8 cellular contexts compared by ENCODE assay signal in the genomic region with DNA sequence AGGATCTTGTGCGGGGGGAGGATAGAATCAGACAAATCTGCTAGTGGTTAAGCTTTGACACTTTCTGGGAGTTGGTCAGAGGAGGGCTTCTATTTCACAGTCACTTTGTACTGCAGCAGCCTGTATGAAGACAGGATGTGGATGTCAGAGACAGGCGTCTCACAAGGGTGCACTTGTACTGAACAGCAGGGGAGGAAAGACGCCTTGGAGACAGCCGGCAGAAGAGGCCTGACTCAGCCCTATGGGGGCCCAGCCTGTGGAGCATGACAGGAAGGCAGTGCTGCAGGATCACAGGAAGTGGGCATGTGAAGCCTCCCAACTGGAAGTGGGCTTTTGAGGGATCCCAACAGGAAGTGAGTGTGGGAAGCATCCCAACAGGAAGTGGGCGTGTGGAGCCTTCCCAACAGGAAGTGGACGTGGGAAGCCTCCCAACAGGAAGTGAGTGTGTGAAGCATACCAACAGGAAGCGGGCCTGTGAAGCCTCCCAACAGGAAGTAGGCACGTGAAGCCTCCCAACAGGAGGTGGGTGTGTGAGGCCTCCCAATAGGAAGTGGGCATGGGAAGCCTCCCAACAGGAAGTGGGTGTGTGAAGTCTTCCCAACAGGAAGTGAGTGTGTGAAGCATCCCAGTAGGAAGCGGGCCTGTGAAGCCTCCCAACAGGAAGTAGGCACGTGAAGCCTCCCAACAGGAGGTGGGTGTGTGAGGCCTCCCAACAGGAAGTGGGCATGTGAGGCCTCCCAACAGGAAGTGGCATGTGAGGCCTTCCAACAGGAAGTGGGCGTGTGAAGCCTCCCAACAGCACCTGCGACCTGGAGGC.
DNase-seq lines count a peak whose midpoint lies in the region; TF ChIP-seq lines count a peak whose summit lies in the region.

No MANE protein-coding gene starts in this region.

- no peaks in the 10 kb centered on the region for H3K27me3 Mint-ChIP-seq in activated naive CD8-positive, alpha-beta T cell treated with anti-CD3 and anti-CD28 coated beads for 36 hours
- H3K27me3 Mint-ChIP-seq in osteocyte (ENCODE audit: unreplicated experiment), result no peaks in the 10 kb centered on the region

- H3K4me1 Mint-ChIP-seq in activated naive CD8-positive, alpha-beta T cell treated with anti-CD3 and anti-CD28 coated beads for 36 hours, result peaks cover 25% of the 10 kb centered on the region
- H3K4me1 Mint-ChIP-seq in osteocyte (ENCODE audit: unreplicated experiment), result peaks cover 4% of the 10 kb centered on the region

- peak overlapping the region; percentile 51 for H3K4me3 Mint-ChIP-seq in activated naive CD8-positive, alpha-beta T cell treated with anti-CD3 and anti-CD28 coated beads for 36 hours
- no peak overlapping the region for H3K4me3 Mint-ChIP-seq in osteocyte (ENCODE audit: unreplicated experiment)

- CTCF ChIA-PET in HEK293T (lab: Yijun Ruan, JAX), result no interaction called here

- H3K36me3 Mint-ChIP-seq in activated naive CD8-positive, alpha-beta T cell treated with anti-CD3 and anti-CD28 coated beads for 36 hours, result peaks cover 34% of the 10 kb centered on the region
- no peaks in the 10 kb centered on the region for H3K36me3 Mint-ChIP-seq in osteocyte (ENCODE audit: unreplicated experiment)

- TF ChIP-seq CTCF in osteocyte (IDR thresholded peaks at IDR 0.05), result no peak

- H3K9me3 Mint-ChIP-seq in activated naive CD8-positive, alpha-beta T cell treated with anti-CD3 and anti-CD28 coated beads for 36 hours, result peaks cover 25% of the 10 kb centered on the region
- H3K9me3 Mint-ChIP-seq in osteocyte (ENCODE audit: unreplicated experiment), result peaks cover 17% of the 10 kb centered on the region

- peak overlapping the region; percentile 94 for H3K27ac Mint-ChIP-seq in activated naive CD8-positive, alpha-beta T cell treated with anti-CD3 and anti-CD28 coated beads for 36 hours
- peak overlapping the region; percentile 61 for H3K27ac Mint-ChIP-seq in osteocyte (ENCODE audit: unreplicated experiment)

- in situ Hi-C loops in Caki2 (cut with HindIII; ENCODE audit: low pct_unique_long_range_greater_than_20kb, low sequenced_read_pairs), result no loop called here

- DNase-seq in Caki2 (ENCODE audit: low read depth) (peak; percentile 10), RKO (ENCODE audit: low spot score) (peak; percentile 73), osteocyte (ENCODE audit: extremely low spot score, unreplicated experiment) (no peak), OCI-M1 (lab: John Stamatoyannopoulos, UW) (no peak), NCI-H82 treated with DMSO at 0.1 percent for 48 hours (lab: John Stamatoyannopoulos, UW; ENCODE audit: unreplicated experiment) (no peak), HEK293T (ENCODE audit: extremely low spot score) (no peak), NCI-H187 treated with DMSO at 0.1 percent for 48 hours (lab: John Stamatoyannopoulos, UW) (no peak)
- peak; percentile 49 for DNase-seq in activated naive CD8-positive, alpha-beta T cell treated with anti-CD3 and anti-CD28 coated beads for 36 hours

- POLR2A ChIA-PET in HEK293T (lab: Yijun Ruan, JAX), result no interaction called here

TF ChIP-seq in HEK293T, 16 proteins besides CTCF, POLR2A, EP300 and RAD21:
- TF ChIP-seq HDGF (IDR thresholded peaks at IDR 0.05; ENCODE audit: borderline replicate concordance), result no peak
- TF ChIP-seq FOXK2 (IDR thresholded peaks at IDR 0.05), result no peak
- TF ChIP-seq ZNF384 (IDR thresholded peaks at IDR 0.05), result no peak
- no peak for TF ChIP-seq CTBP1 (IDR thresholded peaks at IDR 0.05; ENCODE audit: borderline replicate concordance)
- no peak for TF ChIP-seq SUZ12 (IDR thresholded peaks at IDR 0.05)
- TF ChIP-seq SP1 (IDR thresholded peaks at IDR 0.05), result no peak
- TF ChIP-seq FOXM1 (IDR thresholded peaks at IDR 0.05; ENCODE audit: borderline replicate concordance), result no peak

Comparison
In these comparisons a context has a peak if more than half of its experiments do, and no peak if none do; other contexts are left out.
1. DNase-seq: peak in Caki2 (single experiment), RKO (single experiment) and activated naive CD8-positive, alpha-beta T cell treated with anti-CD3 and anti-CD28 coated beads for 36 hours (single experiment); none in osteocyte (single experiment), OCI-M1 (single experiment), NCI-H82 treated with DMSO at 0.1 percent for 48 hours (single experiment), HEK293T (single experiment) and NCI-H187 treated with DMSO at 0.1 percent for 48 hours (single experiment).